1 cellular context compared by ENCODE assay signal in the genomic region with DNA sequence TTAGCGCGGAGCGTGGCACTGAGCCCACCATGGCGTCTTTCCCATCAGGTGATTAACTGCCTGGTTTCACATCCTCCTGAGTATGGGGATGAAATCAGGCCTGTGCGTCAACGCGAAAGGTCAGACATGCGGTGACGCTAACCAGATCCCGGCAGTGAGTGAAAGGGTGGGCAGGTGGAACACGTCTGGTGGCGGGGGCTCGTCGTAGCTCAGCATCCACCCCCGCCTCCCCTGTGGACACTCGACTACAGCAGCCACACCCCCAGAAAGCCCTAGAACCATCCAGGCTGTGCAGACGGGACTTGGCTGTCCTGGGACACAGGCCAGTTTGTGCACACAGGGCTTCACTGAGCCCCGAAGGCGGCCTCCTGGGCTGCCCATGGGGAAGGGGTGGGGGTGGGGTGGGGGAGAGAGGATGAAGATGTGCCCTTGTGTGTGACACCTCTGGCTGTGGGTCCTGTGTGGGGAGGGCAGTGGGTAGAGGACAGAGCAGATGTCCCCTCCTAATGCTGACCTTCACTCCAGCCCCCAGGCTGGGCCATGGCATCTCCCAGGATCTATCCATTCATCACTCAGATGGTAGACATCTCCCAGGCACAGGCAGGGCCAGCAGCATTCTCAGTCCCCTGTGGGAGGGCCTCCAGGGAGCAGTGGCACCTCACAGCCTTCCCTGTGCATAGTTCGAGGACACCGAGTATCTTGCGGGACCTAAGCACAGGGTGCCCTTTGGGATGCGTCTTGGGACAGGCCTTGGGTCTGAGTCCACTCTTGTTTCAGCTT.
TF ChIP-seq lines count a peak whose summit lies in the region.

No MANE protein-coding gene starts in this region.

TF ChIP-seq in IMR-90, 13 proteins besides CTCF, POLR2A, EP300 and RAD21:
- TF ChIP-seq RCOR1 (IDR thresholded peaks at IDR 0.05; ENCODE audit: insufficient replicate concordance, low read length), result no peak
- no peak for TF ChIP-seq MXI1 (IDR thresholded peaks at IDR 0.05; ENCODE audit: borderline replicate concordance, low read depth, low read length)
- no peak for TF ChIP-seq MAFK (IDR thresholded peaks at IDR 0.05; ENCODE audit: low read depth, low read length)
- TF ChIP-seq MAZ (IDR thresholded peaks at IDR 0.05; ENCODE audit: borderline replicate concordance, low read depth, low read length), result no peak
